ENCODE assay signal across 11 cellular contexts in genomic region chr7:7177044-7177517, GRCh38. TPM values are rescaled to one million over a fixed set of nuclear protein-coding genes. Genes with fewer than 3 reads are reported as not detected.
A peak's percentile ranks its signal among the peaks of the same experiment; 100 is the strongest.
DNase-seq lines count a peak whose midpoint lies in the region; ATAC-seq, FAIRE-seq and TF ChIP-seq lines count a peak whose summit lies in the region.
"Had no signal": no experiment of that assay in that cellular context is flagged by ENCODE, and none has a peak within 500 bp of the region (broad histone marks: within the 10 kb centered on the region; RNA-seq: fewer than 3 reads in every experiment).

No MANE protein-coding gene starts in this region.

- peaks cover 6% of the 10 kb centered on the region for H3K36me3 Mint-ChIP-seq in osteocyte (ENCODE audit: unreplicated experiment)

- H3K27me3 Mint-ChIP-seq in osteocyte (ENCODE audit: unreplicated experiment), result no peaks in the 10 kb centered on the region

- DNase-seq in Daoy (ENCODE audit: low read depth) (peak; percentile 84), Panc1 (ENCODE audit: low read depth, low spot score) (peak; percentile 94), endothelial cell of umbilical vein (ENCODE audit: low read depth, low spot score) (peak; percentile 80), osteocyte (ENCODE audit: extremely low spot score, unreplicated experiment) (no peak), NCI-H128 (lab: John Stamatoyannopoulos, UW; ENCODE audit: unreplicated experiment) (no peak), OCI-M2 (lab: John Stamatoyannopoulos, UW; ENCODE audit: unreplicated experiment) (no peak), NCI-H2029 treated with DMSO at 0.1 percent for 48 hours (lab: John Stamatoyannopoulos, UW) (no peak)
- DNase-seq in activated CD4-positive, alpha-beta T cell treated with anti-CD3 and anti-CD28 coated beads, Interleukin-2, amount 50 U/mL, for 4 hours, result no peak
- DNase-seq: aorta, midbrain, MM.1S had no signal

- H3K4me2 ChIP-seq in endothelial cell of umbilical vein (ENCODE audit: insufficient read depth, low read length), result peak overlapping the region; percentile 89

- POLR2A ChIA-PET in Panc1 (lab: Charles Lee), result no interaction called here
- POLR2A ChIA-PET in endothelial cell of umbilical vein (lab: Charles Lee), result no interaction called here

- H3K4me3 ChIP-seq in Panc1 (ENCODE audit: low read depth in 2 of 2, low read length in 2 of 2), result no peak overlapping the region; a peak in 1 of 4 replicates
- H3K4me3 ChIP-seq in endothelial cell of umbilical vein (replicated peaks in 1 of 3; ENCODE audit: insufficient read depth in 1 of 3, low read depth in 1 of 3, low read length in 3 of 3), result peak overlapping the region in 1 of 3 experiments; percentile 25

- H3K9me3 ChIP-seq in Panc1 (ENCODE audit: control insufficient read depth, insufficient read depth, low read depth, low read length), result 0 out of 2 replicates have a peak, but pooled peaks cover 3% of the 10 kb centered on the region
- H3K9me3 ChIP-seq in endothelial cell of umbilical vein (replicated peaks; ENCODE audit: control insufficient read depth, insufficient read depth, low read length), result no peaks in the 10 kb centered on the region

- peaks cover 18% of the 10 kb centered on the region for H3K9me3 Mint-ChIP-seq in osteocyte (ENCODE audit: unreplicated experiment)

- no peak for TF ChIP-seq CTCF in Panc1 (IDR thresholded peaks at IDR 0.05)
- TF ChIP-seq CTCF in endothelial cell of umbilical vein (IDR thresholded peaks at IDR 0.05; ENCODE audit: extremely low read depth in 1 of 2, insufficient read depth in 1 of 2, low read depth in 1 of 2, low read length in 2 of 2), result no peak
- TF ChIP-seq CTCF in osteocyte (IDR thresholded peaks at IDR 0.05), result no peak

- peak overlapping the region; percentile 36 for H2AFZ ChIP-seq in endothelial cell of umbilical vein (ENCODE audit: low read depth, low read length)

- peak overlapping the region; percentile 87 for H3K27ac Mint-ChIP-seq in osteocyte (ENCODE audit: unreplicated experiment)

- no peak for FAIRE-seq in endothelial cell of umbilical vein (lab: Jason Lieb, UNC)

- CTCF ChIA-PET in Panc1 (lab: Charles Lee) (no interaction called here), endothelial cell of umbilical vein (lab: Charles Lee) (interaction anchor here (1.0 to 2.0 kb wide), 4 partner anchors 15 to 262 kb away, joined by 3 to 10 read pairs (median 5); no protein-coding TSS in a partner anchor)

- H3K9ac ChIP-seq in endothelial cell of umbilical vein (replicated peaks; ENCODE audit: extremely low read depth, insufficient read depth, low read length), result peak overlapping the region; percentile 71

- H3K4me1 Mint-ChIP-seq in osteocyte (ENCODE audit: unreplicated experiment), result peaks cover 32% of the 10 kb centered on the region

- H4K20me1 ChIP-seq in endothelial cell of umbilical vein (replicated peaks; ENCODE audit: control insufficient read depth, extremely low read depth, insufficient read depth, low read length), result no peaks in the 10 kb centered on the region

- no peak overlapping the region for H3K27ac ChIP-seq in Panc1 (ENCODE audit: low read length)
- H3K27ac ChIP-seq in endothelial cell of umbilical vein (ENCODE audit: insufficient read depth, low read depth, low read length), result peak overlapping the region; percentile 95

- H3K27me3 ChIP-seq in Panc1 (ENCODE audit: control insufficient read depth, insufficient read depth, low read length), result no peaks in the 10 kb centered on the region
- no peaks in the 10 kb centered on the region for H3K27me3 ChIP-seq in endothelial cell of umbilical vein (ENCODE audit: control insufficient read depth in 2 of 2, insufficient read depth in 2 of 2, low read length in 2 of 2)

- in situ Hi-C loops in Panc1 (cut with HindIII; ENCODE audit: low pct_unique_long_range_greater_than_20kb, low sequenced_read_pairs), result no loop called here

- intact Hi-C loops in Panc1 (cut with micrococcal nuclease; ENCODE audit: unreplicated experiment), result loop anchor here (2.0 kb wide), 1 partner anchor 20 kb away; no protein-coding TSS in a partner anchor
- intact Hi-C loops in endothelial cell of umbilical vein (cut with micrococcal nuclease), result no loop called here

- H3K4me3 Mint-ChIP-seq in osteocyte (ENCODE audit: unreplicated experiment), result no peak overlapping the region

- no peaks in the 10 kb centered on the region for H3K36me3 ChIP-seq in Panc1 (ENCODE audit: control insufficient read depth, insufficient read depth, low read length)
- no peaks in the 10 kb centered on the region for H3K36me3 ChIP-seq in endothelial cell of umbilical vein (ENCODE audit: control insufficient read depth in 2 of 2, extremely low read depth in 1 of 2, insufficient read depth in 2 of 2, low read length in 2 of 2)

- ATAC-seq in Panc1, result peak; percentile 71

- H3K79me2 ChIP-seq in endothelial cell of umbilical vein (ENCODE audit: control insufficient read depth, insufficient read depth, low read length), result no peaks in the 10 kb centered on the region

- TF ChIP-seq POLR2A in endothelial cell of umbilical vein (IDR thresholded peaks at IDR 0.05; ENCODE audit: low read depth, low read length), result no peak

- dilution Hi-C loops in endothelial cell of umbilical vein (cut with MboI; ENCODE audit: extremely low pct_ligation_motif_present, low sequenced_read_pairs), result no loop called here

- no peaks in the 10 kb centered on the region for H3K9me1 ChIP-seq in endothelial cell of umbilical vein (replicated peaks; ENCODE audit: control insufficient read depth, extremely low read depth, insufficient read depth, low read length)

- H3K4me1 ChIP-seq in Panc1 (ENCODE audit: control insufficient read depth, insufficient read depth, low read length) (0 out of 2 replicates have a peak, but pooled peaks cover 8% of the 10 kb centered on the region), endothelial cell of umbilical vein (ENCODE audit: control insufficient read depth, extremely low read depth, insufficient read depth, low read length) (peaks cover 29% of the 10 kb centered on the region)

- no TSS peak for BruUV-seq in Panc1 (replicated peaks; lab: Mats Ljungman, UMichigan)
- no TSS peak for BruUV-seq in endothelial cell of umbilical vein (replicated peaks; lab: Mats Ljungman, UMichigan)

TF ChIP-seq in endothelial cell of umbilical vein, 7 proteins besides CTCF, POLR2A, EP300 and RAD21:
- TF ChIP-seq JUN (IDR thresholded peaks at IDR 0.05; ENCODE audit: borderline replicate concordance, insufficient read depth, insufficient read length, low read depth) (peak; percentile 94), GATA2 (IDR thresholded peaks at IDR 0.05; ENCODE audit: insufficient read depth, insufficient read length, low read depth, low read length) (no peak), EZH2 (IDR thresholded peaks at IDR 0.05; ENCODE audit: borderline replicate concordance, low read depth, low read length, severe bottlenecking) (no peak), POLR2AphosphoS5 (IDR thresholded peaks at IDR 0.05; ENCODE audit: insufficient read depth, low read depth, low read length) (peak; percentile 48), FOS (IDR thresholded peaks at IDR 0.05; ENCODE audit: borderline replicate concordance, insufficient read depth, low read length) (peak; percentile 83), MYC (IDR thresholded peaks at IDR 0.05; ENCODE audit: low read depth, low read length) (no peak), MAX (IDR thresholded peaks at IDR 0.05; ENCODE audit: insufficient read depth, insufficient read length) (no peak)

RNA-seq across cellular contexts. Expression of gene C1GALT1, which starts 5.3 kb away (rescaled TPM):
- total RNA-seq in Daoy (2014; rRNA removed; shearing (Covaris generic)), result 34.6 and 46.0 TPM in 2 replicates
- total RNA-seq in Panc1 (2021; ENCODE audit: unreplicated experiment) (54.5 TPM), endothelial cell of umbilical vein (21.9 and 31.1 TPM in 2 replicates), osteocyte (26.2 and 30.9 TPM in 2 replicates)
- 17.6 TPM for polyA plus RNA-seq in Panc1 (2012; ENCODE audit: insufficient read length)
- 10.2 and 18.3 TPM in 2 replicates for polyA plus RNA-seq in endothelial cell of umbilical vein
- polyA plus RNA-seq in endothelial cell of umbilical vein (2011; cell fraction: cytosol; rRNA removed), result 18.9 and 20.3 TPM in 2 replicates
- polyA plus RNA-seq in endothelial cell of umbilical vein (2011; cell fraction: nucleus; rRNA removed), result 18.5 and 32.8 TPM in 2 replicates
- polyA plus RNA-seq in endothelial cell of umbilical vein (2012), result 13.8 and 28.9 TPM in 2 replicates
- 6.5 and 6.9 TPM in 2 replicates for polyA minus RNA-seq in endothelial cell of umbilical vein
- 5.1 TPM for polyA minus RNA-seq in endothelial cell of umbilical vein (2011; cell fraction: cytosol; rRNA and poly(A)+ RNA removed)
- 22.3 and 33.3 TPM in 2 replicates for polyA minus RNA-seq in endothelial cell of umbilical vein (2011; cell fraction: nucleus; rRNA and poly(A)+ RNA removed)

Comparison
In these comparisons a context has a peak if more than half of its experiments do, and no peak if none do; other contexts are left out.
1. DNase-seq: peak in Daoy (single experiment), Panc1 (single experiment) and endothelial cell of umbilical vein (single experiment); none in osteocyte (single experiment), NCI-H128 (single experiment), activated CD4-positive, alpha-beta T cell treated with anti-CD3 and anti-CD28 coated beads, Interleukin-2, amount 50 U/mL, for 4 hours (0 of 2), OCI-M2 (single experiment) and NCI-H2029 treated with DMSO at 0.1 percent for 48 hours (single experiment).